ENCODE assay signal across 29 cellular contexts in genomic region chr1:245111073-245111472, GRCh38. TPM values are rescaled to one million over a fixed set of nuclear protein-coding genes. Genes with fewer than 3 reads are reported as not detected.
"Had no signal": no experiment of that assay in that cellular context is flagged by ENCODE, and none has a peak within 500 bp of the region (broad histone marks: within the 10 kb centered on the region; RNA-seq: fewer than 3 reads in every experiment).

No MANE protein-coding gene starts in this region.

- H3K4me3 ChIP-seq: esophagus squamous epithelium, gastroesophageal sphincter had no signal

- H3K9me3 Mint-ChIP-seq: activated CD4-positive, alpha-beta memory T cell treated with anti-CD3 and anti-CD28 coated beads for 36 hours; activated CD4-positive, alpha-beta T cell treated with anti-CD3 and anti-CD28 coated beads, Interleukin-2, amount 10 ng/mL, durations not matched to agents 24 days and 14 days; activated T-cell treated with anti-CD3 and anti-CD28 coated beads, Interleukin-2, amount 50 U/mL, for 24 hours; activated T-cell treated with anti-CD3 and anti-CD28 coated beads, Interleukin-2, amount 50 U/mL, for 72 hours; effector memory CD8-positive, alpha-beta T cell; T-helper 2 cell treated with Interferon-gamma antibody and Interleukin-4, amounts not matched to agents 5 μg/mL and 100 μg/mL, for 36 hours had no signal

- H3K36me3 ChIP-seq: brain microvascular endothelial cell, esophagus squamous epithelium, gastroesophageal sphincter had no signal

- H3K9me3 ChIP-seq: esophagus squamous epithelium, gastroesophageal sphincter had no signal

- H3K27ac Mint-ChIP-seq: activated CD4-positive, alpha-beta memory T cell treated with anti-CD3 and anti-CD28 coated beads for 36 hours; activated CD4-positive, alpha-beta T cell treated with anti-CD3 and anti-CD28 coated beads for 36 hours; activated CD4-positive, alpha-beta T cell treated with anti-CD3 and anti-CD28 coated beads, Interleukin-2, amount 10 ng/mL, durations not matched to agents 24 days and 14 days; activated CD8-positive, alpha-beta memory T cell treated with anti-CD3 and anti-CD28 coated beads, Interleukin-2, amount 10 ng/mL, durations not matched to agents 7 days and 5 days; activated CD8-positive, alpha-beta T cell treated with anti-CD3 and anti-CD28 coated beads, Interleukin-2, amount 10 ng/mL, durations not matched to agents 7 days and 5 days; activated naive CD8-positive, alpha-beta T cell; activated T-cell treated with anti-CD3 and anti-CD28 coated beads, Interleukin-2, amount 50 U/mL, for 24 hours; activated T-cell treated with anti-CD3 and anti-CD28 coated beads, Interleukin-2, amount 50 U/mL, for 72 hours; effector memory CD8-positive, alpha-beta T cell; T-helper 17 cell; T-helper 2 cell treated with Interferon-gamma antibody and Interleukin-4, amounts not matched to agents 5 μg/mL and 100 μg/mL, for 36 hours had no signal

- H3K36me3 Mint-ChIP-seq: activated CD4-positive, alpha-beta memory T cell treated with anti-CD3 and anti-CD28 coated beads for 36 hours; activated CD8-positive, alpha-beta memory T cell treated with anti-CD3 and anti-CD28 coated beads, Interleukin-2, amount 10 ng/mL, durations not matched to agents 7 days and 5 days had no signal

- H3K4me3 Mint-ChIP-seq: activated CD4-positive, alpha-beta memory T cell treated with anti-CD3 and anti-CD28 coated beads for 36 hours; activated CD4-positive, alpha-beta T cell treated with anti-CD3 and anti-CD28 coated beads for 36 hours; activated CD4-positive, alpha-beta T cell treated with anti-CD3 and anti-CD28 coated beads, Interleukin-2, amount 10 ng/mL, durations not matched to agents 24 days and 14 days; activated CD8-positive, alpha-beta memory T cell treated with anti-CD3 and anti-CD28 coated beads, Interleukin-2, amount 10 ng/mL, durations not matched to agents 7 days and 5 days; activated CD8-positive, alpha-beta T cell treated with anti-CD3 and anti-CD28 coated beads, Interleukin-2, amount 10 ng/mL, durations not matched to agents 7 days and 5 days; activated naive CD8-positive, alpha-beta T cell; activated T-cell treated with anti-CD3 and anti-CD28 coated beads, Interleukin-2, amount 50 U/mL, for 24 hours; activated T-cell treated with anti-CD3 and anti-CD28 coated beads, Interleukin-2, amount 50 U/mL, for 72 hours; effector memory CD8-positive, alpha-beta T cell; T-helper 17 cell; T-helper 2 cell treated with Interferon-gamma antibody and Interleukin-4, amounts not matched to agents 5 μg/mL and 100 μg/mL, for 36 hours had no signal

- H3K27me3 Mint-ChIP-seq: activated CD4-positive, alpha-beta memory T cell treated with anti-CD3 and anti-CD28 coated beads for 36 hours; activated CD4-positive, alpha-beta T cell treated with anti-CD3 and anti-CD28 coated beads for 36 hours; activated CD4-positive, alpha-beta T cell treated with anti-CD3 and anti-CD28 coated beads, Interleukin-2, amount 10 ng/mL, durations not matched to agents 24 days and 14 days; activated CD8-positive, alpha-beta memory T cell treated with anti-CD3 and anti-CD28 coated beads, Interleukin-2, amount 10 ng/mL, durations not matched to agents 7 days and 5 days; activated naive CD8-positive, alpha-beta T cell; T-helper 17 cell had no signal

- H3K4me1 ChIP-seq: esophagus squamous epithelium, gastroesophageal sphincter had no signal

- H3K4me1 Mint-ChIP-seq: activated CD4-positive, alpha-beta T cell treated with anti-CD3 and anti-CD28 coated beads for 36 hours; activated CD4-positive, alpha-beta T cell treated with anti-CD3 and anti-CD28 coated beads, Interleukin-2, amount 10 ng/mL, durations not matched to agents 24 days and 14 days; activated CD8-positive, alpha-beta memory T cell treated with anti-CD3 and anti-CD28 coated beads, Interleukin-2, amount 10 ng/mL, durations not matched to agents 7 days and 5 days; T-helper 17 cell had no signal

- H3K27ac ChIP-seq: brain microvascular endothelial cell, epithelial cell of prostate, esophagus squamous epithelium, gastroesophageal sphincter had no signal

- H3K27me3 ChIP-seq: brain microvascular endothelial cell, esophagus squamous epithelium, gastroesophageal sphincter had no signal

- DNase-seq: activated CD4-positive, alpha-beta memory T cell treated with anti-CD3 and anti-CD28 coated beads for 36 hours; activated CD4-positive, alpha-beta T cell treated with anti-CD3 and anti-CD28 coated beads for 36 hours; activated CD4-positive, alpha-beta T cell treated with anti-CD3 and anti-CD28 coated beads, Interleukin-2, amount 10 ng/mL, durations not matched to agents 24 days and 14 days; activated CD4-positive, CD25-positive, alpha-beta regulatory T cell; activated CD4-positive, CD25-positive, alpha-beta regulatory T cell treated with anti-CD3 and anti-CD28 coated beads, Interleukin-2, amount 50 U/mL, for 72 hours; activated CD8-positive, alpha-beta memory T cell treated with anti-CD3 and anti-CD28 coated beads, Interleukin-2, amount 10 ng/mL, durations not matched to agents 7 days and 5 days; activated CD8-positive, alpha-beta memory T cell treated with anti-CD3 and anti-CD28 coated beads, Interleukin-2, amount 50 U/mL, for 4 hours; activated CD8-positive, alpha-beta T cell treated with anti-CD3 and anti-CD28 coated beads, Interleukin-2, amount 10 ng/mL, durations not matched to agents 7 days and 5 days; activated gamma-delta T cell treated with Interleukin-2 at 50 U/mL for 16 hours; activated naive CD4-positive, alpha-beta T cell treated with anti-CD3 and anti-CD28 coated beads, Interleukin-2, amount 50 U/mL, for 16 hours; activated naive CD4-positive, alpha-beta T cell treated with Interleukin-2 at 50 U/mL for 16 hours; activated T-cell treated with anti-CD3 and anti-CD28 coated beads, Interleukin-2, amount 50 U/mL, for 24 hours; activated T-cell treated with anti-CD3 and anti-CD28 coated beads, Interleukin-2, amount 50 U/mL, for 72 hours; amniotic stem cell; anterior cingulate cortex; brain microvascular endothelial cell; cortex of kidney; dermis blood vessel endothelial cell; effector CD4-positive, alpha-beta T cell; effector memory CD8-positive, alpha-beta T cell; esophagus squamous epithelium; foreskin melanocyte; T-helper 1 cell; T-helper 17 cell; T1000 had no signal

RNA-seq across cellular contexts. Expression of gene KIF26B, which starts 43.7 kb away (rescaled TPM):
- total RNA-seq: activated CD4-positive, alpha-beta memory T cell treated with anti-CD3 and anti-CD28 coated beads for 36 hours; T-helper 17 cell had no signal
